8 cellular contexts compared by ENCODE assay signal in the genomic region with DNA sequence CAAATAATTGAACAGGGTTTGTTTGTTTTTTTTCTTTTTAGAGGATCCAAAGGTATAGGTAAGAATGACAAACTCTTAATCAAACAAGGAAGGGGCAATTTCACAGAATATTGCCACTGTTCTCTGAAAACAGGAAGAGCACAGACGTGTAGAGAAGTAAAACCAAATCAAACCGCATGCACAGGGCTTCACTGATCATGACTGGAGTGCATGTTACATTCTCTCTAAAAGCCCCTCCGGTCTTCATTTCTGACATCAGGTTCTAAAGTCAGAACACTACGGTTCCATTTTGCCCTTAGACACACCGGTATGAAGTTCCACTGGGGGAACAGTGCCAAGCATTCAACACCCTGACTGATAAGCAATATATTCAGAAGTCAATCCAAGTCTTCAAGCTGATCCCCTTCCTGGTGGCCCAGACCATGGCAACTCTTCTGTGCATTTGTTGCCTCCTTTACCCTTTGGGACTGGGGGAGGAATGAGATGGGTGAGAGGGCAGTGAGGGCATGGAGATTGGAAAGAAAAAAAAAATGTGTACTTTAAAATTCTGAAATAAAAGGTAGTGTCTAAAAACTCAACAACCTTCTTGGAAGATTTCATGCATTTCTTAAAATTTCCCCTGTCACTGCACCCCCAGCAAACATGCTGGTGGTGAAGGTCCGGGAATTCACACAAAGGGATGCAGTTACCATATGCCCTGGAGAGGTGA. TPM values are rescaled to one million over a fixed set of nuclear protein-coding genes. Genes with fewer than 3 reads are reported as not detected.
A peak's percentile ranks its signal among the peaks of the same experiment; 100 is the strongest.
DNase-seq lines count a peak whose midpoint lies in the region; ATAC-seq and TF ChIP-seq lines count a peak whose summit lies in the region.

No MANE protein-coding gene starts in this region.

- H3K27ac ChIP-seq in VCaP, result peak overlapping the region; percentile 86; the same call in 1 of the 2 replicates

- peaks cover 20% of the 10 kb centered on the region for H3K4me1 Mint-ChIP-seq in endothelial cell (ENCODE audit: unreplicated experiment)
- peaks cover 11% of the 10 kb centered on the region for H3K4me1 Mint-ChIP-seq in osteocyte (ENCODE audit: unreplicated experiment)

- H3K4me3 Mint-ChIP-seq in endothelial cell (ENCODE audit: unreplicated experiment), result peak overlapping the region; percentile 93
- peak overlapping the region; percentile 84 for H3K4me3 Mint-ChIP-seq in osteocyte (ENCODE audit: unreplicated experiment)

- H3K36me3 Mint-ChIP-seq in endothelial cell (ENCODE audit: low read depth, unreplicated experiment), result peaks cover 5% of the 10 kb centered on the region
- no peaks in the 10 kb centered on the region for H3K36me3 Mint-ChIP-seq in osteocyte (ENCODE audit: unreplicated experiment)

- peak overlapping the region; percentile 81 for H3K27ac Mint-ChIP-seq in endothelial cell (ENCODE audit: unreplicated experiment)
- peak overlapping the region; percentile 9 for H3K27ac Mint-ChIP-seq in osteocyte (ENCODE audit: unreplicated experiment)

- TF ChIP-seq CTCF in VCaP (conservative IDR thresholded peaks at IDR 0.05), result no peak
- no peak for TF ChIP-seq CTCF in endothelial cell (IDR thresholded peaks at IDR 0.05; ENCODE audit: unreplicated experiment)
- TF ChIP-seq CTCF in osteocyte (IDR thresholded peaks at IDR 0.05), result no peak

- DNase-seq in activated gamma-delta T cell treated with Interleukin-2 at 50 U/mL for 16 hours, result peak; percentile 8
- DNase-seq in activated gamma-delta T cell (lab: John Stamatoyannopoulos, UW), result no peak
- no peak for DNase-seq in endothelial cell (ENCODE audit: low spot score)
- no peak for DNase-seq in osteocyte (ENCODE audit: extremely low spot score, unreplicated experiment)

- ATAC-seq in HG03196 (IDR thresholded peaks at IDR 0.05; ENCODE audit: unreplicated experiment), result peak; percentile 31
- ATAC-seq in HG02884 (IDR thresholded peaks at IDR 0.05; ENCODE audit: unreplicated experiment), result no peak
- no peak for ATAC-seq in HG02973 (IDR thresholded peaks at IDR 0.05; ENCODE audit: unreplicated experiment)

- H3K9me3 Mint-ChIP-seq in endothelial cell (ENCODE audit: unreplicated experiment), result no peaks in the 10 kb centered on the region
- peaks cover 3% of the 10 kb centered on the region for H3K9me3 Mint-ChIP-seq in osteocyte (ENCODE audit: unreplicated experiment)

- H3K27me3 Mint-ChIP-seq in endothelial cell (ENCODE audit: unreplicated experiment) (peaks cover 4% of the 10 kb centered on the region), osteocyte (ENCODE audit: unreplicated experiment) (peaks cover 14% of the 10 kb centered on the region)

RNA-seq across cellular contexts. Expression of a gene that starts 1.4 kb away (rescaled TPM):
- total RNA-seq in endothelial cell (ENCODE audit: unreplicated experiment) (48.5 TPM), osteocyte (9.2 and 10.3 TPM in 2 replicates)
